ENCODE assay signal across 15 cellular contexts in genomic region chr16:2586241-2586640, GRCh38. TPM values are rescaled to one million over a fixed set of nuclear protein-coding genes. Genes with fewer than 3 reads are reported as not detected.
DNase-seq lines count a peak whose midpoint lies in the region; ATAC-seq, FAIRE-seq and TF ChIP-seq lines count a peak whose summit lies in the region.
"Had no signal": no experiment of that assay in that cellular context is flagged by ENCODE, and none has a peak within 500 bp of the region (broad histone marks: within the 10 kb centered on the region; RNA-seq: fewer than 3 reads in every experiment).

No MANE protein-coding gene starts in this region.

- H3K23ac ChIP-seq in H1 (ENCODE audit: insufficient read length) = no peak overlapping the region

- no peak overlapping the region for H2BK20ac ChIP-seq in H1 (ENCODE audit: low read length)

- 85% methylated on average over 12 of the region's 12 CpGs; no CpG with 5 or more reads in 1 of the 2 experiments for WGBS in H1 (ENCODE audit: extremely low coverage in 1 of 2, insufficient coverage in 1 of 2, insufficient read length in 1 of 2, insufficient replicate concordance in 2 of 2, low coverage in 1 of 2, low lambda C conversion rate in 2 of 2, missing lambda C conversion rate in 1 of 2), 2 experiments

- ATAC-seq in GM18498 (IDR thresholded peaks at IDR 0.05; ENCODE audit: unreplicated experiment) = no peak
- ATAC-seq: esophagus mucosa; stimulated activated memory B cell treated with anti-CD40 and anti-IgM and Interleukin-4, amounts not matched to agents 10 μg/mL and 1 μg/mL and 100 μg/mL, for 72 hours had no signal

- intact Hi-C loops in vagina (cut with DNase I) = no loop called here

- H2AK5ac ChIP-seq in H1 (ENCODE audit: low read depth, low read length) = no peak overlapping the region

- H3K4me3 Mint-ChIP-seq in neural crest cell = no peak overlapping the region
- H3K4me3 Mint-ChIP-seq: activated T-cell treated with anti-CD3 and anti-CD28 coated beads, Interleukin-2, amount 50 U/mL, for 24 hours; stimulated activated memory B cell treated with anti-CD40 and anti-IgM and Interleukin-4, amounts not matched to agents 10 μg/mL and 1 μg/mL and 100 μg/mL, for 72 hours had no signal

- no peak overlapping the region for H2BK15ac ChIP-seq in H1 (ENCODE audit: low read length)

- no peaks in the 10 kb centered on the region for H3K23me2 ChIP-seq in H1 (ENCODE audit: low read depth, low read length)

- H3K27me3 Mint-ChIP-seq in neural crest cell (ENCODE audit: low read depth) = no peaks in the 10 kb centered on the region
- H3K27me3 Mint-ChIP-seq: activated T-cell treated with anti-CD3 and anti-CD28 coated beads, Interleukin-2, amount 50 U/mL, for 24 hours; stimulated activated memory B cell treated with anti-CD40 and anti-IgM and Interleukin-4, amounts not matched to agents 10 μg/mL and 1 μg/mL and 100 μg/mL, for 72 hours had no signal

- no peak for DNase-seq in GM06990 (ENCODE audit: extremely low read depth, insufficient read length)
- DNase-seq in HFF-Myc (ENCODE audit: extremely low read depth, low read depth) = no peak
- DNase-seq in H1 (ENCODE audit: low read depth in 1 of 2, low spot score in 2 of 2) = peak in 1 of 2 experiments; percentile 71
- DNase-seq in neural crest cell (ENCODE audit: low read depth, low spot score) = no peak
- DNase-seq in vagina (ENCODE audit: extremely low spot score in 2 of 2) = no peak
- DNase-seq in NCI-H2227 (lab: John Stamatoyannopoulos, UW; ENCODE audit: unreplicated experiment) = no peak
- DNase-seq: activated T-cell treated with anti-CD3 and anti-CD28 coated beads, Interleukin-2, amount 50 U/mL, for 24 hours; DMS79; NCI-H2227 treated with DMSO at 0.1 percent for 48 hours had no signal

- H2BK12ac ChIP-seq in H1 (ENCODE audit: low read depth, low read length) = no peak overlapping the region

- H3K9me3 ChIP-seq in H1 (ENCODE audit: insufficient read depth in 2 of 2, low read depth in 1 of 2, low read length in 1 of 2) = no peaks in the 10 kb centered on the region
- H3K9me3 ChIP-seq in vagina = no peaks in the 10 kb centered on the region
- H3K9me3 ChIP-seq: breast epithelium had no signal

- no peaks in the 10 kb centered on the region for H3K79me1 ChIP-seq in H1 (ENCODE audit: low read depth, low read length)

- H4K20me1 ChIP-seq in H1 (replicated peaks in 1 of 2; ENCODE audit: control insufficient read depth in 1 of 2, insufficient read depth in 2 of 2, low read length in 2 of 2) = peaks cover 0 to 7% of the 10 kb centered on the region in 2 experiments

- H4K8ac ChIP-seq in H1 (ENCODE audit: extremely low read depth, insufficient read depth, low read length) = no peak overlapping the region

- peak; percentile 26 to 49; a peak in 3 of 4 replicates for TF ChIP-seq RAD21 in H1 (IDR thresholded peaks at IDR 0.05 in 1 of 2, conservative IDR thresholded peaks at IDR 0.05 in 1 of 2; ENCODE audit: low read depth in 2 of 2, low read length in 2 of 2)

- H4K5ac ChIP-seq in H1 (ENCODE audit: insufficient read length, low read depth, low read length) = no peak overlapping the region

- no peak for FAIRE-seq in H1 (lab: Jason Lieb, UNC)
- FAIRE-seq: H54, islet of Langerhans had no signal

- no peak overlapping the region for H4K91ac ChIP-seq in H1 (replicated peaks; ENCODE audit: insufficient read length, low read length)

- H3K4me2 ChIP-seq in H1 (ENCODE audit: insufficient read depth in 1 of 2, low read depth in 2 of 2, low read length in 2 of 2) = no peak overlapping the region

- H3K4me3 ChIP-seq in GM06990 (replicated peaks; ENCODE audit: low read depth, low read length) (no peak overlapping the region), HFF-Myc (replicated peaks; ENCODE audit: low read depth, low read length) (no peak overlapping the region), H1 (ENCODE audit: extremely low read depth in 1 of 4, insufficient read depth in 2 of 4, low read depth in 3 of 4, low read length in 4 of 4) (no peak overlapping the region), vagina (no peak overlapping the region)
- H3K4me3 ChIP-seq: breast epithelium had no signal

- no peak overlapping the region for H3K9ac ChIP-seq in H1 (replicated peaks in 1 of 4; ENCODE audit: extremely low read depth in 1 of 4, low read depth in 3 of 4, low read length in 3 of 4)

- no peak for TF ChIP-seq EP300 in H1 (IDR thresholded peaks at IDR 0.05; ENCODE audit: borderline replicate concordance in 1 of 2, low read depth in 2 of 2, low read length in 2 of 2)

- H3K4ac ChIP-seq in H1 (replicated peaks; ENCODE audit: insufficient read length, low read depth, low read length) = no peak overlapping the region

- H3K56ac ChIP-seq in H1 (replicated peaks; ENCODE audit: insufficient read length, low read depth, low read length) = no peak overlapping the region

- H3K36me3 ChIP-seq in GM06990 (ENCODE audit: control insufficient read depth, insufficient read depth, low read length) (peaks cover 24% of the 10 kb centered on the region), H1 (ENCODE audit: control insufficient read depth in 2 of 4, insufficient read depth in 4 of 4, low read length in 3 of 4) (peaks cover 0 to 7% (median 5%) of the 10 kb centered on the region in 4 experiments; a peak in 2 of 8 replicates), vagina (peaks cover 0 to 50% of the 10 kb centered on the region in 2 donors)
- H3K36me3 ChIP-seq: breast epithelium had no signal

- H3K27ac Mint-ChIP-seq in neural crest cell (ENCODE audit: unreplicated experiment) = no peak overlapping the region
- H3K27ac Mint-ChIP-seq: stimulated activated memory B cell treated with anti-CD40 and anti-IgM and Interleukin-4, amounts not matched to agents 10 μg/mL and 1 μg/mL and 100 μg/mL, for 72 hours had no signal

- no peak for TF ChIP-seq POLR2A in H1 (IDR thresholded peaks at IDR 0.05; ENCODE audit: control extremely low read depth in 1 of 2, low read depth in 2 of 2, low read length in 2 of 2)
- TF ChIP-seq POLR2A in vagina (IDR thresholded peaks at IDR 0.05) = no peak

- CTCF ChIA-PET in H1 (lab: Charles Lee; ENCODE audit: partially characterized antibody) = interaction anchor here (1.2 kb wide), 2 partner anchors 10 to 141 kb away, joined by 3 read pairs; no protein-coding TSS in a partner anchor

- no peak overlapping the region for H3K14ac ChIP-seq in H1 (ENCODE audit: insufficient read length)

- no peak overlapping the region for H2BK120ac ChIP-seq in H1 (replicated peaks; ENCODE audit: low read depth, low read length)

- POLR2A ChIA-PET in H1 (lab: Charles Lee; ENCODE audit: partially characterized antibody) = interaction anchor here (2.6 kb wide), 1 partner anchor 17 kb away, joined by 8 read pairs; no protein-coding TSS in a partner anchor

- H3K79me2 ChIP-seq in H1 (ENCODE audit: control insufficient read depth in 1 of 2, insufficient read depth in 2 of 2, low read length in 2 of 2) = no peaks in the 10 kb centered on the region

- no peak overlapping the region for H2AFZ ChIP-seq in H1 (ENCODE audit: low read length)

- H3K36me3 Mint-ChIP-seq in neural crest cell (ENCODE audit: low read depth) = no peaks in the 10 kb centered on the region

- TF ChIP-seq CTCF in GM06990 (IDR thresholded peaks at IDR 0.05; ENCODE audit: insufficient read depth, low read length, poor library complexity, severe bottlenecking) = peak; percentile 19
- TF ChIP-seq CTCF in HFF-Myc (IDR thresholded peaks at IDR 0.05; ENCODE audit: low read depth, low read length, missing control alignments) = peak; percentile 27
- TF ChIP-seq CTCF in H1 (IDR thresholded peaks at IDR 0.05; ENCODE audit: control extremely low read depth in 1 of 3, insufficient read depth in 1 of 3, low read depth in 1 of 3, low read length in 3 of 3) = peak; percentile 54 to 73 (median 64)
- peak; percentile 34 for TF ChIP-seq CTCF in neural crest cell (conservative IDR thresholded peaks at IDR 0.05)
- no peak for TF ChIP-seq CTCF in vagina (IDR thresholded peaks at IDR 0.05)

- H3K4me1 ChIP-seq in H1 (replicated peaks in 1 of 4; ENCODE audit: control insufficient read depth in 3 of 4, insufficient read depth in 4 of 4, low read length in 3 of 4) (no peaks in the 10 kb centered on the region), vagina (peaks cover 6% of the 10 kb centered on the region)
- H3K4me1 ChIP-seq: breast epithelium had no signal

- H3K9me3 Mint-ChIP-seq in neural crest cell = no peaks in the 10 kb centered on the region
- H3K9me3 Mint-ChIP-seq: activated T-cell treated with anti-CD3 and anti-CD28 coated beads, Interleukin-2, amount 50 U/mL, for 24 hours; stimulated activated memory B cell treated with anti-CD40 and anti-IgM and Interleukin-4, amounts not matched to agents 10 μg/mL and 1 μg/mL and 100 μg/mL, for 72 hours had no signal

- no peaks in the 10 kb centered on the region for H3K4me1 Mint-ChIP-seq in neural crest cell
- H3K4me1 Mint-ChIP-seq: stimulated activated memory B cell treated with anti-CD40 and anti-IgM and Interleukin-4, amounts not matched to agents 10 μg/mL and 1 μg/mL and 100 μg/mL, for 72 hours had no signal

- H3K27ac ChIP-seq in H1 (ENCODE audit: low read depth, low read length) = no peak overlapping the region
- H3K27ac ChIP-seq in vagina = no peak overlapping the region
- H3K27ac ChIP-seq: breast epithelium had no signal

- H3K27me3 ChIP-seq in GM06990 (replicated peaks; ENCODE audit: control insufficient read depth, insufficient read depth, low read length) (no peaks in the 10 kb centered on the region), H1 (replicated peaks in 1 of 4; ENCODE audit: control insufficient read depth in 3 of 4, extremely low read depth in 1 of 4, insufficient read depth in 3 of 4, low read length in 3 of 4) (no peaks in the 10 kb centered on the region), vagina (no peaks in the 10 kb centered on the region)
- H3K27me3 ChIP-seq: breast epithelium had no signal

- no peak overlapping the region for H3K18ac ChIP-seq in H1 (ENCODE audit: extremely low read depth, low read length)

- H2BK5ac ChIP-seq in H1 (ENCODE audit: low read depth, low read length) = no peak overlapping the region

RNA-seq across cellular contexts. Expression of gene PDPK1, which starts 48.4 kb away (rescaled TPM):
- total RNA-seq in H1 (2021; fragmentation: NEBNext Ultra II Directional; extraction: Animal tissue kit (Norgen Biotek cat#: 25700)) = 27.8 and 28.0 TPM in 2 replicates
- 13.8 and 17.1 TPM in 2 replicates for polyA plus RNA-seq in H1 (2011; rRNA removed)
- polyA plus RNA-seq in H1 (2011; cell fraction: cytosol; rRNA removed) = 15.6 TPM
- 22.5 TPM for polyA plus RNA-seq in H1 (2011; cell fraction: nucleus; rRNA removed)
- polyA plus RNA-seq in H1 (2012, experiment 1 of 2) = 12.5 to 17.7 TPM (median 16.7 TPM) in 4 replicates
- polyA plus RNA-seq in H1 (2012, experiment 2 of 2) = 5.3 TPM
- polyA plus RNA-seq in H1 (2013, experiment 1 of 2) = 11.7 TPM
- polyA plus RNA-seq in H1 (2013, experiment 2 of 2) = 11.2 TPM
- polyA minus RNA-seq in H1 (2011; rRNA and poly(A)+ RNA removed) = 28.8 and 34.6 TPM in 2 replicates
- polyA minus RNA-seq in H1 (2011; cell fraction: cytosol; rRNA and poly(A)+ RNA removed) = 22.6 TPM
- 28.4 TPM for polyA minus RNA-seq in H1 (2011; cell fraction: nucleus; rRNA and poly(A)+ RNA removed)
- total RNA-seq in neural crest cell (34.2 and 37.5 TPM in 2 replicates), vagina (29.2 TPM)

RNA-seq across cellular contexts. Expression of gene CEMP1, which starts 55.0 kb away (rescaled TPM):
- total RNA-seq in H1 (2021; fragmentation: NEBNext Ultra II Directional; extraction: Animal tissue kit (Norgen Biotek cat#: 25700)) = not detected in 2 replicates
- 0.08 TPM in 1 of 2 replicates, not detected in the other for polyA plus RNA-seq in H1 (2011; rRNA removed)
- polyA plus RNA-seq in H1 (2011; cell fraction: cytosol; rRNA removed) = 0.05 TPM
- 0.11 TPM for polyA plus RNA-seq in H1 (2011; cell fraction: nucleus; rRNA removed)
- polyA plus RNA-seq in H1 (2012, experiment 1 of 2) = 6.9 to 11.1 TPM (median 8.1 TPM) in 3 of 4 replicates, not detected in the other
- 6.9 TPM for polyA plus RNA-seq in H1 (2012, experiment 2 of 2)
- polyA plus RNA-seq in H1 (2013, experiment 1 of 2) = not detected
- not detected for polyA plus RNA-seq in H1 (2013, experiment 2 of 2)
- 0.32 TPM in 1 of 2 replicates, not detected in the other for polyA minus RNA-seq in H1 (2011; rRNA and poly(A)+ RNA removed)
- not detected for polyA minus RNA-seq in H1 (2011; cell fraction: cytosol; rRNA and poly(A)+ RNA removed)
- polyA minus RNA-seq in H1 (2011; cell fraction: nucleus; rRNA and poly(A)+ RNA removed) = 3.1 TPM
- not detected in 2 replicates for total RNA-seq in neural crest cell
- total RNA-seq in vagina = not detected
- total RNA-seq: esophagus mucosa had no signal

Comparison
In these comparisons a context has a peak if more than half of its experiments do, and no peak if none do; other contexts are left out.
1. CTCF ChIP-seq: peak in GM06990 (single experiment), HFF-Myc (single experiment), H1 (3 of 3) and neural crest cell (single experiment); none in vagina (0 of 3).